Comparison of ENCODE assay signal across 14 cellular contexts in the genomic region with DNA sequence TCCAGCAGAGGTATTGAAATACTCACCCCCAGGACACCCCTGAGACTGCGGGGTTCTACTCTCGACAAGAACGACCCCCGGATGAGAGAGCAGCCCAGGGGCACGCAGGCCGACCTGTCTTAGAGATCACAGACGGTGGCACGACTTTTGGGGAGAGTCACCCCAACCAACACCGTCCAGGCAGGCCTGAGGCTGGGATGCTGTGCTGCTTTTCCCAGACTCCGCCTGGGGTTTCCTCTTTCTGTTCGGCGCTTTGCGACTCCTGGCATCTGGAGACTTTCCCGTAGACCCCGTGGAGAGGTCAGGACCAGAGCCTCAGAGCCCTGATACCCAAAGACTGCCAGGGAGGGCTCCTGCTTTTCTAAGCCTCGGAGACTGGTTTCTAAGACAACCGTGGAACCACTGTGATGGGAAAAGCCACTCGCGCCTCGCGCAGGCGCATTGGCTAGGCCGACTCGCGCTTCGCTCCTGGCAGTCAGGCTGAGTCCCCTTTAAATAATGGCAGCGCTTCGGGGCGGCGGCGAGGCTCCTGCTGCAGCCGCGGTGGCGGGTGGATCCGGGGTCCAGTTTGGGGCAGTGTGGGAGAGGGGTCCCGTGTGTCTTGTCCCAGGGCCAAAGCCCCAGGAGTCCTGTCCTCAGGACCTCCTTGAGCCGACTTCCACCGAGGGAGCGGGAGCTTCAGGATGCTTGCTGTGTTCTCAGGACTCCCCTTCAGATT.
"Had no signal": no experiment of that assay in that cellular context is flagged by ENCODE, and none has a peak within 500 bp of the region (broad histone marks: within the 10 kb centered on the region; RNA-seq: fewer than 3 reads in every experiment).

No MANE protein-coding gene starts in this region.

- H3K9me3 ChIP-seq: adrenal gland, colonic mucosa, psoas muscle, uterus had no signal

- H3K27ac Mint-ChIP-seq: activated CD4-positive, alpha-beta T cell treated with anti-CD3 and anti-CD28 coated beads, Interleukin-2, amount 10 ng/mL, durations not matched to agents 7 days and 5 days had no signal

- H3K36me3 ChIP-seq: adrenal gland, cardiac muscle cell, colonic mucosa, sigmoid colon, uterus had no signal

- H3K27me3 Mint-ChIP-seq: activated CD4-positive, alpha-beta T cell treated with anti-CD3 and anti-CD28 coated beads, Interleukin-2, amount 10 ng/mL, durations not matched to agents 7 days and 5 days had no signal

- ATAC-seq: left cardiac atrium, psoas muscle had no signal

- DNase-seq: activated CD4-positive, alpha-beta T cell treated with anti-CD3 and anti-CD28 coated beads, Interleukin-2, amount 10 ng/mL, durations not matched to agents 7 days and 5 days; activated naive CD4-positive, alpha-beta T cell treated with anti-CD3 and anti-CD28 coated beads, Interleukin-2, amount 50 U/mL, for 16 hours; colonic mucosa; effector memory CD4-positive, alpha-beta T cell; foreskin melanocyte; left cardiac atrium; midbrain; psoas muscle; stimulated activated CD4-positive, alpha-beta T cell treated with anti-CD3 and anti-CD28 coated beads, Interleukin-1b, Interleukin-23, amount 100 ng/mL, for 48 hours; uterus had no signal

- H3K4me3 ChIP-seq: adrenal gland, cardiac muscle cell, colonic mucosa, lung, psoas muscle, sigmoid colon, uterus had no signal

- H3K4me1 Mint-ChIP-seq: activated CD4-positive, alpha-beta T cell treated with anti-CD3 and anti-CD28 coated beads, Interleukin-2, amount 10 ng/mL, durations not matched to agents 7 days and 5 days had no signal

- H3K4me1 ChIP-seq: adrenal gland, colonic mucosa, psoas muscle, sigmoid colon, uterus had no signal

- H3K27me3 ChIP-seq: adrenal gland, cardiac muscle cell, colonic mucosa, sigmoid colon, uterus had no signal

- H3K27ac ChIP-seq: adrenal gland, cardiac muscle cell, colonic mucosa, psoas muscle, sigmoid colon, uterus had no signal

- H3K4me3 Mint-ChIP-seq: activated CD4-positive, alpha-beta T cell treated with anti-CD3 and anti-CD28 coated beads, Interleukin-2, amount 10 ng/mL, durations not matched to agents 7 days and 5 days had no signal
